In genomic region chr4:104938624-104939023, GRCh38 we compare ENCODE assay signal across 25 cellular contexts.
DNase-seq lines count a peak whose midpoint lies in the region; ATAC-seq and TF ChIP-seq lines count a peak whose summit lies in the region.
"Had no signal": no experiment of that assay in that cellular context is flagged by ENCODE, and none has a peak within 500 bp of the region (broad histone marks: within the 10 kb centered on the region; RNA-seq: fewer than 3 reads in every experiment).

No MANE protein-coding gene starts in this region.

- peak overlapping the region; percentile 32 for H3K27ac ChIP-seq in naive thymus-derived CD4-positive, alpha-beta T cell (ENCODE audit: low read depth, low read length)
- H3K27ac ChIP-seq: SJSA1, transverse colon had no signal

- peak; percentile 18 to 30 for DNase-seq in activated T-cell treated with anti-CD3 and anti-CD28 coated beads, Interleukin-2, amount 50 U/mL, for 72 hours
- no peak for DNase-seq in activated T-cell treated with anti-CD3 and anti-CD28 coated beads, Interleukin-2, amount 50 U/mL, for 1 hour
- DNase-seq in GM12865 (ENCODE audit: low read depth) (peak; percentile 12), NCI-H510A (lab: John Stamatoyannopoulos, UW) (no peak), NCI-H345 treated with DMSO at 0.1 percent for 48 hours (lab: John Stamatoyannopoulos, UW; ENCODE audit: unreplicated experiment) (no peak)
- DNase-seq in activated CD8-positive, alpha-beta T cell treated with anti-CD3 and anti-CD28 coated beads for 36 hours: peak; percentile 64
- peak in 5 of 9 donors; percentile 3 to 47 (median 25) for DNase-seq in naive thymus-derived CD4-positive, alpha-beta T cell
- DNase-seq: ACHN; activated CD8-positive, alpha-beta memory T cell treated with anti-CD3 and anti-CD28 coated beads, Interleukin-2, amount 50 U/mL, for 4 hours; BE2C; Caco-2; caudate nucleus; dermis blood vessel endothelial cell; GDM1; mucosa of descending colon; NCI-H1048; NCI-H187; NCI-H526 treated with DMSO at 0.1 percent for 48 hours; posterior cingulate gyrus; right cardiac atrium; stimulated activated CD4-positive, alpha-beta T cell treated with anti-CD3 and anti-CD28 coated beads, Interleukin-2, amount 100 ng/mL, for 24 hours; transverse colon had no signal

- intact Hi-C loops in activated CD8-positive, alpha-beta T cell treated with anti-CD3 and anti-CD28 coated beads for 36 hours (cut with micrococcal nuclease): loop anchor here (10.0 kb wide), 2 partner anchors 206 to 536 kb away; partner anchors contain the start of genes PPA2 and TET2
- intact Hi-C loops in naive thymus-derived CD4-positive, alpha-beta T cell (cut with micrococcal nuclease): loop anchor here in 1 of 2 donors (1.0 to 2.0 kb wide), 2 partner anchors 8 to 208 kb away; partner anchors contain the start of gene TET2

- H3K27ac Mint-ChIP-seq in activated T-cell treated with anti-CD3 and anti-CD28 coated beads, Interleukin-2, amount 50 U/mL, for 72 hours: no peak overlapping the region
- H3K27ac Mint-ChIP-seq in activated CD8-positive, alpha-beta T cell treated with anti-CD3 and anti-CD28 coated beads for 36 hours: peak overlapping the region; percentile 18
- H3K27ac Mint-ChIP-seq in naive thymus-derived CD4-positive, alpha-beta T cell: peak overlapping the region in 5 of 9 donors; percentile 15 to 64 (median 25)

- ATAC-seq in activated T-cell treated with anti-CD3 and anti-CD28 coated beads, Interleukin-2, amount 50 U/mL, for 72 hours (replicated peaks in 1 of 2): peak; percentile 50 to 71
- ATAC-seq in activated CD8-positive, alpha-beta T cell treated with anti-CD3 and anti-CD28 coated beads for 36 hours: peak; percentile 52
- peak; percentile 77 for ATAC-seq in naive thymus-derived CD4-positive, alpha-beta T cell
- ATAC-seq: mucosa of descending colon, right cardiac atrium had no signal

- H3K36me3 Mint-ChIP-seq in activated T-cell treated with anti-CD3 and anti-CD28 coated beads, Interleukin-2, amount 50 U/mL, for 72 hours (ENCODE audit: insufficient read depth in 2 of 2): peaks cover 2 to 5% of the 10 kb centered on the region in 2 donors
- H3K36me3 Mint-ChIP-seq in activated CD8-positive, alpha-beta T cell treated with anti-CD3 and anti-CD28 coated beads for 36 hours (ENCODE audit: low read depth): peaks cover 2% of the 10 kb centered on the region
- peaks cover 0 to 14% (median 0%) of the 10 kb centered on the region in 5 donors for H3K36me3 Mint-ChIP-seq in naive thymus-derived CD4-positive, alpha-beta T cell

- peaks cover 29% of the 10 kb centered on the region for H3K4me1 Mint-ChIP-seq in activated T-cell treated with anti-CD3 and anti-CD28 coated beads, Interleukin-2, amount 50 U/mL, for 72 hours (ENCODE audit: low read depth)
- peaks cover 38% of the 10 kb centered on the region for H3K4me1 Mint-ChIP-seq in activated CD8-positive, alpha-beta T cell treated with anti-CD3 and anti-CD28 coated beads for 36 hours (ENCODE audit: low read depth)
- peaks cover 0 to 17% (median 11%) of the 10 kb centered on the region in 7 donors for H3K4me1 Mint-ChIP-seq in naive thymus-derived CD4-positive, alpha-beta T cell
- H3K4me1 Mint-ChIP-seq: neural crest cell had no signal

- H3K4me3 ChIP-seq in GM12865 (ENCODE audit: low read depth, low read length): no peak overlapping the region
- no peak overlapping the region for H3K4me3 ChIP-seq in naive thymus-derived CD4-positive, alpha-beta T cell (ENCODE audit: low read length)
- H3K4me3 ChIP-seq: HAP-1, mucosa of descending colon, SJSA1, transverse colon had no signal

- H3K4me1 ChIP-seq in naive thymus-derived CD4-positive, alpha-beta T cell (ENCODE audit: control insufficient read depth in 2 of 2, insufficient read depth in 2 of 2, low read length in 2 of 2): peaks cover 0 to 3% of the 10 kb centered on the region in 2 donors
- H3K4me1 ChIP-seq: BE2C, Caco-2, HAP-1, SJSA1, transverse colon had no signal

- peaks cover 2 to 5% of the 10 kb centered on the region in 2 donors for H3K9me3 Mint-ChIP-seq in activated T-cell treated with anti-CD3 and anti-CD28 coated beads, Interleukin-2, amount 50 U/mL, for 72 hours
- peaks cover 5% of the 10 kb centered on the region for H3K9me3 Mint-ChIP-seq in activated CD8-positive, alpha-beta T cell treated with anti-CD3 and anti-CD28 coated beads for 36 hours
- H3K9me3 Mint-ChIP-seq in naive thymus-derived CD4-positive, alpha-beta T cell: peaks cover 0 to 17% (median 9%) of the 10 kb centered on the region in 11 donors

- no peaks in the 10 kb centered on the region for H3K36me3 ChIP-seq in naive thymus-derived CD4-positive, alpha-beta T cell (ENCODE audit: control insufficient read depth in 2 of 3, insufficient read depth in 3 of 3, low read length in 3 of 3)
- H3K36me3 ChIP-seq: BE2C, HAP-1, SJSA1, transverse colon had no signal

- H3K4me3 Mint-ChIP-seq in activated T-cell treated with anti-CD3 and anti-CD28 coated beads, Interleukin-2, amount 50 U/mL, for 72 hours: peak overlapping the region in 1 of 2 donors; percentile 11
- no peak overlapping the region for H3K4me3 Mint-ChIP-seq in activated CD8-positive, alpha-beta T cell treated with anti-CD3 and anti-CD28 coated beads for 36 hours
- peak overlapping the region in 1 of 10 donors; percentile 47 for H3K4me3 Mint-ChIP-seq in naive thymus-derived CD4-positive, alpha-beta T cell
- H3K4me3 Mint-ChIP-seq: neural crest cell had no signal

- H3K27me3 ChIP-seq in naive thymus-derived CD4-positive, alpha-beta T cell (ENCODE audit: control insufficient read depth in 2 of 2, insufficient read depth in 2 of 2, low read length in 2 of 2): no peaks in the 10 kb centered on the region
- H3K27me3 ChIP-seq: BE2C, SJSA1, transverse colon had no signal

- H3K9me3 ChIP-seq in naive thymus-derived CD4-positive, alpha-beta T cell (ENCODE audit: control insufficient read depth in 2 of 3, low read length in 3 of 3): no peaks in the 10 kb centered on the region
- H3K9me3 ChIP-seq: BE2C, Caco-2, HAP-1, SJSA1 had no signal

- H3K27me3 Mint-ChIP-seq in activated T-cell treated with anti-CD3 and anti-CD28 coated beads, Interleukin-2, amount 50 U/mL, for 72 hours (ENCODE audit: low read depth): no peaks in the 10 kb centered on the region
- H3K27me3 Mint-ChIP-seq in activated CD8-positive, alpha-beta T cell treated with anti-CD3 and anti-CD28 coated beads for 36 hours: no peaks in the 10 kb centered on the region
- H3K27me3 Mint-ChIP-seq in naive thymus-derived CD4-positive, alpha-beta T cell: peaks cover 0 to 2% (median 0%) of the 10 kb centered on the region in 5 donors

- no peak for TF ChIP-seq CTCF in GM12865 (IDR thresholded peaks at IDR 0.05; ENCODE audit: insufficient read depth, low read depth, low read length, missing control alignments)
- no peak for TF ChIP-seq CTCF in activated CD8-positive, alpha-beta T cell treated with anti-CD3 and anti-CD28 coated beads for 36 hours (IDR thresholded peaks at IDR 0.05)

- POLR2A ChIA-PET in activated CD8-positive, alpha-beta T cell treated with anti-CD3 and anti-CD28 coated beads for 36 hours (lab: Charles Lee): no interaction called here
- POLR2A ChIA-PET in naive thymus-derived CD4-positive, alpha-beta T cell (lab: Charles Lee): interaction anchor here (0.6 kb wide), 1 partner anchor 537 kb away, joined by 3 read pairs; no protein-coding TSS in a partner anchor

- CTCF ChIA-PET in activated CD8-positive, alpha-beta T cell treated with anti-CD3 and anti-CD28 coated beads for 36 hours (lab: Charles Lee): no interaction called here
- CTCF ChIA-PET in naive thymus-derived CD4-positive, alpha-beta T cell (lab: Charles Lee): interaction anchor here (0.7 kb wide), 1 partner anchor 99 kb away, joined by 3 read pairs; no protein-coding TSS in a partner anchor

Comparison
In these comparisons a context has a peak if more than half of its experiments do, and no peak if none do; other contexts are left out.
1. DNase-seq: peak in activated T-cell treated with anti-CD3 and anti-CD28 coated beads, Interleukin-2, amount 50 U/mL, for 72 hours (2 of 2), GM12865 (single experiment), activated CD8-positive, alpha-beta T cell treated with anti-CD3 and anti-CD28 coated beads for 36 hours (single experiment) and naive thymus-derived CD4-positive, alpha-beta T cell (5 of 9); none in activated T-cell treated with anti-CD3 and anti-CD28 coated beads, Interleukin-2, amount 50 U/mL, for 1 hour (single experiment), NCI-H510A (single experiment) and NCI-H345 treated with DMSO at 0.1 percent for 48 hours (single experiment).
2. Peak in every context shown above with its lines, with median percentiles within 50 percentile points of each other: ATAC-seq.